Comparison of ENCODE assay signal across 8 cellular contexts in genomic region chr6:152983637-152984386, GRCh38. TPM values are rescaled to one million over a fixed set of nuclear protein-coding genes. Genes with fewer than 3 reads are reported as not detected.
A peak's percentile ranks its signal among the peaks of the same experiment; 100 is the strongest.
DNase-seq lines count a peak whose midpoint lies in the region; ATAC-seq and TF ChIP-seq lines count a peak whose summit lies in the region.

No MANE protein-coding gene starts in this region.

- H3K27ac ChIP-seq in HUES64 (ENCODE audit: low read depth, low read length), result peak overlapping the region; percentile 80
- H3K27ac ChIP-seq in foreskin keratinocyte, result peak overlapping the region; percentile 76
- H3K27ac ChIP-seq in subcutaneous abdominal adipose tissue (ENCODE audit: low read depth, low read length), result peak overlapping the region; percentile 90

- intact Hi-C loops in Caco-2 (cut with micrococcal nuclease; ENCODE audit: unreplicated experiment), result loop anchor here (2.0 kb wide), 2 partner anchors 19 to 41 kb away; partner anchors contain the start of gene MTRF1L

- TSS peak; percentile 61 for BruUV-seq in Caco-2 (replicated peaks; lab: Mats Ljungman, UMichigan)

- H3K4me1 ChIP-seq in Caco-2 (peaks cover 15% of the 10 kb centered on the region), HUES64 (ENCODE audit: insufficient read depth, low read length) (peaks cover 31% of the 10 kb centered on the region), foreskin keratinocyte (peaks cover 13% of the 10 kb centered on the region), neuron (ENCODE audit: insufficient read depth, low read length) (peaks cover 35% of the 10 kb centered on the region), subcutaneous abdominal adipose tissue (ENCODE audit: control insufficient read depth in 5 of 5, insufficient read depth in 5 of 5, low read length in 5 of 5) (peaks cover 2 to 25% (median 23%) of the 10 kb centered on the region in 5 donors)

- TF ChIP-seq CTCF in Caco-2 (IDR thresholded peaks at IDR 0.05; ENCODE audit: insufficient read depth in 1 of 2, low read depth in 1 of 2, low read length in 1 of 2, severe bottlenecking in 1 of 2, unreplicated experiment in 1 of 2) (no peak), foreskin keratinocyte (conservative IDR thresholded peaks at IDR 0.05) (no peak)

- peak overlapping the region; percentile 99 for H3K4me3 ChIP-seq in Caco-2 (ENCODE audit: low read depth, low read length)
- H3K4me3 ChIP-seq in HUES64 (ENCODE audit: low read length), result peak overlapping the region; percentile 90
- H3K4me3 ChIP-seq in neuron (ENCODE audit: low read length), result peak overlapping the region; percentile 84
- peak overlapping the region; percentile 79 to 94 (median 85) for H3K4me3 ChIP-seq in subcutaneous abdominal adipose tissue (ENCODE audit: low read depth in 1 of 5, low read length in 5 of 5)

- H3K27me3 ChIP-seq in Caco-2 (replicated peaks; ENCODE audit: control insufficient read depth, insufficient read depth, low read length), result no peaks in the 10 kb centered on the region
- H3K27me3 ChIP-seq in HUES64 (ENCODE audit: insufficient read depth, low read length), result no peaks in the 10 kb centered on the region
- H3K27me3 ChIP-seq in foreskin keratinocyte, result no peaks in the 10 kb centered on the region
- H3K27me3 ChIP-seq in neuron (ENCODE audit: insufficient read depth, low read length), result no peaks in the 10 kb centered on the region
- peaks cover 0 to 3% (median 0%) of the 10 kb centered on the region in 5 donors for H3K27me3 ChIP-seq in subcutaneous abdominal adipose tissue (ENCODE audit: control insufficient read depth in 5 of 5, insufficient read depth in 4 of 5, low read length in 5 of 5)

- CTCF ChIA-PET in Caco-2 (lab: Charles Lee), result interaction anchor here (1.0 to 1.5 kb wide), 2 partner anchors 30 to 36 kb away, joined by 3 to 7 read pairs; no protein-coding TSS in a partner anchor

- H3K9me3 Mint-ChIP-seq in Caco-2 (ENCODE audit: unreplicated experiment), result no peaks in the 10 kb centered on the region

- peaks cover 20% of the 10 kb centered on the region for H3K4me1 Mint-ChIP-seq in Caco-2 (ENCODE audit: low read depth, unreplicated experiment)

- POLR2A ChIA-PET in Caco-2 (lab: Charles Lee), result interaction anchor here (0.6 to 1.3 kb wide), 2 partner anchors 18 to 43 kb away, joined by 6 read pairs; partner anchors contain the start of gene MTRF1L

- peak overlapping the region; percentile 57 for H2AFZ ChIP-seq in neuron (ENCODE audit: low read depth, low read length)

- peaks cover 48% of the 10 kb centered on the region for H3K36me3 Mint-ChIP-seq in Caco-2 (ENCODE audit: insufficient read depth, unreplicated experiment)

- under 1% methylated on average over 36 of the region's 36 CpGs for WGBS in HUES64

- H3K27ac Mint-ChIP-seq in Caco-2 (ENCODE audit: unreplicated experiment), result peak overlapping the region; percentile 92

- no peaks in the 10 kb centered on the region for H3K36me3 ChIP-seq in Caco-2 (ENCODE audit: control insufficient read depth, insufficient read depth, low read length)
- peaks cover 27% of the 10 kb centered on the region for H3K36me3 ChIP-seq in HUES64 (ENCODE audit: insufficient read depth, low read length)
- H3K36me3 ChIP-seq in neuron (ENCODE audit: insufficient read depth, low read length), result peaks cover 11% of the 10 kb centered on the region
- no peaks in the 10 kb centered on the region for H3K36me3 ChIP-seq in subcutaneous abdominal adipose tissue (ENCODE audit: control insufficient read depth in 5 of 5, insufficient read depth in 5 of 5, low read length in 5 of 5)

- DNase-seq in Caco-2, result peak; percentile 42 to 47
- peak; percentile 44 for DNase-seq in SHP77 treated with DMSO at 0.1 percent for 48 hours (lab: John Stamatoyannopoulos, UW)
- peak; percentile 23 to 84 (median 63) for DNase-seq in activated naive CD4-positive, alpha-beta T cell (lab: John Stamatoyannopoulos, UW)
- DNase-seq in foreskin keratinocyte, result peak; percentile 66 to 80

- no peaks in the 10 kb centered on the region for H3K27me3 Mint-ChIP-seq in Caco-2 (ENCODE audit: insufficient read depth, unreplicated experiment)

- H3K4me3 Mint-ChIP-seq in Caco-2 (ENCODE audit: unreplicated experiment), result peak overlapping the region; percentile 78

- peak; percentile 15 for ATAC-seq in GM21423 (IDR thresholded peaks at IDR 0.05; ENCODE audit: unreplicated experiment)
- peak; percentile 66 for ATAC-seq in foreskin keratinocyte

- H3K9me3 ChIP-seq in Caco-2 (no peaks in the 10 kb centered on the region), HUES64 (ENCODE audit: insufficient read depth, low read depth, low read length) (no peaks in the 10 kb centered on the region), neuron (ENCODE audit: low read length) (no peaks in the 10 kb centered on the region), subcutaneous abdominal adipose tissue (ENCODE audit: control insufficient read depth in 5 of 5, low read length in 5 of 5) (no peaks in the 10 kb centered on the region)

- H3K9ac ChIP-seq in HUES64 (ENCODE audit: low read depth, low read length) (peak overlapping the region; percentile 92), subcutaneous abdominal adipose tissue (ENCODE audit: low read length in 5 of 5) (peak overlapping the region; percentile 68 to 97 (median 86))

RNA-seq across cellular contexts. Expression of gene FBXO5, which starts 1.0 kb away (rescaled TPM):
- total RNA-seq in Caco-2 (2022) (31.4 and 35.5 TPM in 2 replicates), foreskin keratinocyte (23.6 and 24.9 TPM in 2 replicates)
- polyA plus RNA-seq in HUES64 (2013, experiment 1 of 2), result 44.3 TPM
- 51.1 TPM for polyA plus RNA-seq in HUES64 (2013, experiment 2 of 2)
- polyA plus RNA-seq in foreskin keratinocyte, result 9.7 and 12.2 TPM in 2 replicates

RNA-seq across cellular contexts. Expression of gene MTRF1L, which starts 18.7 kb away (rescaled TPM):
- total RNA-seq in Caco-2 (2022) (24.4 and 26.3 TPM in 2 replicates), foreskin keratinocyte (15.0 and 18.8 TPM in 2 replicates)
- polyA plus RNA-seq in HUES64 (2013, experiment 1 of 2), result 18.6 TPM
- polyA plus RNA-seq in HUES64 (2013, experiment 2 of 2), result 14.8 TPM
- polyA plus RNA-seq in foreskin keratinocyte, result 9.8 and 10.5 TPM in 2 replicates

Comparison
In these comparisons a context has a peak if more than half of its experiments do, and no peak if none do; other contexts are left out.
1. Peak in every context shown above with its lines: DNase-seq, ATAC-seq, H3K4me3 ChIP-seq and H3K27ac ChIP-seq.